Comparison of ENCODE assay signal across 25 cellular contexts in the genomic region with DNA sequence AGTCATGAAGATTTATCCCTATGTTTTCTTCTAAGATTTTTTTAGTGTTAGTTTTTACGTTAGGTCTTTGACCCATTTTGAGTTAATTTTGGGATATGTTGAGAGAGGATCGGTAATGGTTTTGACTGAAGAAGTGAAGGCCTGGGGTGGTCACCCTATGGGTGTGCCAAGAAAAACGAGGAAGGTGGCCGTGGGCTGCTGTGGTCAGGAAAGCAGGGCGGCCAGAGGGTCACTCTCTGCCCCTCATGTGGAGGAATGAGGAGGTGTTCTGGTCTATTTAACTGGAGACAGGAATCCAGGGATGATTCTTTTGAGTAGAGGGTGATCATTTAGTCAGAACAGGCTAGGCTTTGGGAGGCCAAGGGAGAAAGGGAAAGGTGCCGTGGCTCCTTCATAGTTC. TPM values are rescaled to one million over a fixed set of nuclear protein-coding genes. Genes with fewer than 3 reads are reported as not detected.
DNase-seq lines count a peak whose midpoint lies in the region; ATAC-seq and TF ChIP-seq lines count a peak whose summit lies in the region.
"Had no signal": no experiment of that assay in that cellular context is flagged by ENCODE, and none has a peak within 500 bp of the region (broad histone marks: within the 10 kb centered on the region; RNA-seq: fewer than 3 reads in every experiment).

No MANE protein-coding gene starts in this region.

- no peaks in the 10 kb centered on the region for H3K27me3 ChIP-seq in DND-41 (ENCODE audit: insufficient read depth, low read length, poor library complexity)
- H3K27me3 ChIP-seq in H7 (ENCODE audit: control insufficient read depth, insufficient read depth, low read length): no peaks in the 10 kb centered on the region
- no peaks in the 10 kb centered on the region for H3K27me3 ChIP-seq in spleen (replicated peaks in 1 of 7)
- H3K27me3 ChIP-seq in smooth muscle cell (ENCODE audit: low read depth): no peaks in the 10 kb centered on the region
- H3K27me3 ChIP-seq: SJSA1 had no signal

- intact Hi-C loops in spleen (cut with DNase I; ENCODE audit: low total_unique reads): no loop called here

- no peaks in the 10 kb centered on the region for H3F3A ChIP-seq in smooth muscle cell (ENCODE audit: low read depth)

- H3K9ac ChIP-seq in DND-41 (ENCODE audit: low read depth, low read length) (no peak overlapping the region), smooth muscle cell (ENCODE audit: low read depth) (no peak overlapping the region)
- H3K9ac ChIP-seq: KMS-11 had no signal

- H2AFZ ChIP-seq in DND-41 (ENCODE audit: low read depth, low read length) (no peak overlapping the region), smooth muscle cell (ENCODE audit: low read depth) (no peak overlapping the region)

- TF ChIP-seq CTCF in DND-41 (IDR thresholded peaks at IDR 0.05; ENCODE audit: borderline replicate concordance, extremely low read depth, low read length, poor library complexity, severe bottlenecking): no peak
- no peak for TF ChIP-seq CTCF in spleen (IDR thresholded peaks at IDR 0.05 in 8 of 11, conservative IDR thresholded peaks at IDR 0.05 in 3 of 11)
- TF ChIP-seq CTCF in coronary artery (IDR thresholded peaks at IDR 0.05): no peak
- no peak for TF ChIP-seq CTCF in smooth muscle cell (IDR thresholded peaks at IDR 0.05; ENCODE audit: borderline replicate concordance, insufficient read depth, poor library complexity, severe bottlenecking)

- H4K20me1 ChIP-seq in DND-41 (ENCODE audit: insufficient read depth, low read length): no peaks in the 10 kb centered on the region
- no peaks in the 10 kb centered on the region for H4K20me1 ChIP-seq in smooth muscle cell (ENCODE audit: low read depth)

- no peak overlapping the region for H3K4me2 ChIP-seq in DND-41 (ENCODE audit: insufficient read depth, low read length)
- no peak overlapping the region for H3K4me2 ChIP-seq in smooth muscle cell
- H3K4me2 ChIP-seq: A549, KMS-11 had no signal

- H3K36me3 ChIP-seq in DND-41 (ENCODE audit: insufficient read depth, low read length) (no peaks in the 10 kb centered on the region), H7 (replicated peaks; ENCODE audit: control insufficient read depth, insufficient read depth, low read length) (no peaks in the 10 kb centered on the region), spleen (no peaks in the 10 kb centered on the region), smooth muscle cell (ENCODE audit: low read depth) (no peaks in the 10 kb centered on the region)
- H3K36me3 ChIP-seq: SJSA1 had no signal

- H3K27ac ChIP-seq in DND-41 (ENCODE audit: low read length) (peak overlapping the region; percentile 80), spleen (no peak overlapping the region), coronary artery (no peak overlapping the region), smooth muscle cell (ENCODE audit: low read depth) (no peak overlapping the region)
- H3K27ac ChIP-seq: A549, HL-60, KMS-11, SJSA1 had no signal

- H3K79me2 ChIP-seq in DND-41 (ENCODE audit: insufficient read depth, low read length) (no peaks in the 10 kb centered on the region), smooth muscle cell (ENCODE audit: low read depth) (no peaks in the 10 kb centered on the region)

- no peak for TF ChIP-seq POLR2A in spleen (IDR thresholded peaks at IDR 0.05)

- H3K4me3 ChIP-seq in DND-41 (ENCODE audit: low read depth in 1 of 2, low read length in 2 of 2): no peak overlapping the region
- H3K4me3 ChIP-seq in H7 (ENCODE audit: insufficient read depth, low read depth, low read length): no peak overlapping the region
- H3K4me3 ChIP-seq in spleen: no peak overlapping the region
- no peak overlapping the region for H3K4me3 ChIP-seq in coronary artery
- no peak overlapping the region for H3K4me3 ChIP-seq in smooth muscle cell
- H3K4me3 ChIP-seq: A549, SJSA1 had no signal

- 83 to 91% (median 85%) methylated on average over 6 of the region's 6 CpGs for WGBS in spleen, 5 donors
- 91% methylated on average over 6 of the region's 6 CpGs for WGBS in smooth muscle cell (ENCODE audit: low lambda C conversion rate)

- H3K9me3 ChIP-seq in DND-41 (ENCODE audit: insufficient read depth, low read length, severe bottlenecking): no peaks in the 10 kb centered on the region
- no peaks in the 10 kb centered on the region for H3K9me3 ChIP-seq in spleen
- no peaks in the 10 kb centered on the region for H3K9me3 ChIP-seq in smooth muscle cell (replicated peaks; ENCODE audit: low read depth)
- H3K9me3 ChIP-seq: A549, SJSA1 had no signal

- H3K4me1 ChIP-seq in DND-41 (ENCODE audit: insufficient read depth, low read length) (peaks cover 38% of the 10 kb centered on the region), spleen (peaks cover 0 to 3% (median under 1%) of the 10 kb centered on the region in 6 donors), smooth muscle cell (ENCODE audit: low read depth) (no peaks in the 10 kb centered on the region)
- H3K4me1 ChIP-seq: A549, SJSA1 had no signal

- ATAC-seq in DND-41 (ENCODE audit: insufficient read depth, low read depth): no peak
- ATAC-seq in GM21367 (IDR thresholded peaks at IDR 0.05; ENCODE audit: unreplicated experiment): no peak
- ATAC-seq: A549; CD8-positive, alpha-beta T cell had no signal

- DNase-seq in DND-41: no peak
- DNase-seq in H7: peak; percentile 28
- peak; percentile 39 for DNase-seq in mesenteric fat pad (ENCODE audit: low spot score)
- peak; percentile 6 for DNase-seq in spleen
- DNase-seq in coronary artery (ENCODE audit: low spot score): no peak
- DNase-seq in smooth muscle cell (lab: John Stamatoyannopoulos, UW; ENCODE audit: unreplicated experiment): no peak
- DNase-seq: C1 segment of cervical spinal cord, DMS 273 treated with DMSO at 0.1 percent for 48 hours, DMS79 treated with DMSO at 0.1 percent for 48 hours, NCI-H1092 treated with DMSO at 0.1 percent for 48 hours, NCI-H1436, NCI-H187, NCI-H2081 treated with DMSO at 0.1 percent for 48 hours, NCI-H2171, NCI-H524, Right ventricle myocardium superior, RPMI8226 had no signal

RNA-seq across cellular contexts. Expression of a gene that starts 50.7 kb away (rescaled TPM):
- not detected in 2 replicates for total RNA-seq in H7 (2014; rRNA removed; shearing (Covaris generic))
- total RNA-seq in mesenteric fat pad (2.1 TPM), spleen (10 to 100 TPM; 32.3 to 55.7 (median 50.1) TPM), smooth muscle cell (0.04 and 0.09 TPM in 2 replicates)
- polyA plus RNA-seq in spleen (100 to 1,000 TPM in 2 of 3 donors, 10 to 100 TPM in 1; 76.9 to 165 (median 103) TPM), smooth muscle cell (0.35 TPM in 1 of 2 replicates, not detected in the other)

RNA-seq across cellular contexts. Expression of a gene that starts 59.8 kb away (rescaled TPM):
- not detected in 2 replicates for total RNA-seq in H7 (2014; rRNA removed; shearing (Covaris generic))
- total RNA-seq in mesenteric fat pad: not detected
- total RNA-seq in spleen: under 1 TPM in 3 of 7 donors, not detected in 4; 0.22 to 0.79 (median 0.23) TPM
- 1 to 10 TPM in 1 of 3 donors, under 1 TPM in 2; 0.09 to 1.9 (median 0.26) TPM for polyA plus RNA-seq in spleen
- not detected in 2 replicates for total RNA-seq in smooth muscle cell
- polyA plus RNA-seq in smooth muscle cell: not detected in 2 replicates
- total RNA-seq: CD8-positive, alpha-beta T cell; H4; Right ventricle myocardium superior; SJSA1 had no signal
- polyA plus RNA-seq: A549, IgD-negative memory B cell had no signal

RNA-seq across cellular contexts. Expression of a gene that starts 59.8 kb away (rescaled TPM):
- total RNA-seq in H7 (2014; rRNA removed; shearing (Covaris generic)): 66.4 and 85.8 TPM in 2 replicates
- total RNA-seq in mesenteric fat pad (39.1 TPM), spleen (10 to 100 TPM; 40.5 to 59.7 (median 44.3) TPM), smooth muscle cell (36.1 and 38.0 TPM in 2 replicates)
- polyA plus RNA-seq in spleen (10 to 100 TPM; 18.8 to 28.1 (median 22.0) TPM), smooth muscle cell (31.2 and 48.5 TPM in 2 replicates)

Comparison
In these comparisons a context has a peak if more than half of its experiments do, and no peak if none do; other contexts are left out.
1. DNase-seq: peak in H7 (single experiment), mesenteric fat pad (single experiment) and spleen (single experiment); none in DND-41 (single experiment), coronary artery (single experiment) and smooth muscle cell (single experiment).
2. RNA of a gene that starts 50.7 kb away (total RNA-seq): 32.3 to 55.7 TPM in spleen; 2.1 TPM in mesenteric fat pad (single experiment), 0.04 to 0.09 TPM in smooth muscle cell and not detected in H7; every median in the first group is over 10 times any median in the second.